25 cellular contexts compared by ENCODE assay signal in the genomic region with DNA sequence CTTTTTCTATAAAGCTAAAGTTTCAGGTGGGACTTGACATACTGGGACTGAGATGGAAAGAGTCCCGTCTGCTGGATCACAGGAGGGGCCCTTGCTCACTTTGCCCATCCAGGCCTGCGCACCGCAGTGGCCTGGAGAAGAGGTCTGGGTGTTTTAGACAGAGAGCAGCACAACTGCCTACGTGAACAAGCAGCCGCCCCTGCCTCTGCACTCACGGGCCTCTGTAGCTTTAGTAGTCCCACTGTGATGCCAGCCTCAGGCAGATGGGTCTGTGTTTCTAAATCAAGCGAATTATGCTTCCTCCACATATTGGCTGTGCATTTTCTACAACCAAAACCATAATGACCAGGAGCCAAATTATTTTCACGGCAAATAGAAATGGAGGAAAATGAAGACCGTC.
"Had no signal": no experiment of that assay in that cellular context is flagged by ENCODE, and none has a peak within 500 bp of the region (broad histone marks: within the 10 kb centered on the region; RNA-seq: fewer than 3 reads in every experiment).

No MANE protein-coding gene starts in this region.

- H3K27me3 ChIP-seq: colonic mucosa, esophagus muscularis mucosa, esophagus squamous epithelium, foreskin keratinocyte, gastrocnemius medialis, gastroesophageal sphincter, heart right ventricle had no signal

- H3K27ac Mint-ChIP-seq: dendritic cell treated with granulocyte-macrophage colony-stimulating factor and Interleukin-4, amounts not matched to agents 40 ng/mL and 50 ng/mL, for 4 days; effector memory CD8-positive, alpha-beta T cell; endodermal cell had no signal

- H3K4me1 ChIP-seq: colonic mucosa, gastrocnemius medialis had no signal

- H3K36me3 ChIP-seq: colonic mucosa, esophagus muscularis mucosa, esophagus squamous epithelium, gastrocnemius medialis, gastroesophageal sphincter, heart left ventricle, heart right ventricle had no signal

- DNase-seq: colonic mucosa; cortex of kidney; dermis blood vessel endothelial cell; dorsolateral prefrontal cortex; effector CD4-positive, alpha-beta T cell; effector CD8-positive, alpha-beta T cell; effector memory CD4-positive, alpha-beta T cell; effector memory CD8-positive, alpha-beta T cell; endodermal cell; erythroblast; esophagus squamous epithelium; foreskin fibroblast; foreskin keratinocyte; foreskin melanocyte; gastrocnemius medialis; glutamatergic neuron; head of caudate nucleus; heart left ventricle; heart right ventricle had no signal

- H3K9me3 Mint-ChIP-seq: dendritic cell treated with granulocyte-macrophage colony-stimulating factor and Interleukin-4, amounts not matched to agents 40 ng/mL and 50 ng/mL, for 4 days; endodermal cell had no signal

- ATAC-seq: effector memory CD8-positive, alpha-beta T cell; esophagus mucosa; foreskin keratinocyte; gastrocnemius medialis; gastroesophageal sphincter; heart left ventricle; heart right ventricle had no signal

- H3K4me3 Mint-ChIP-seq: dendritic cell treated with granulocyte-macrophage colony-stimulating factor and Interleukin-4, amounts not matched to agents 40 ng/mL and 50 ng/mL, for 4 days; effector memory CD8-positive, alpha-beta T cell; endodermal cell had no signal

- H3K9me3 ChIP-seq: colonic mucosa, esophagus muscularis mucosa, esophagus squamous epithelium, gastrocnemius medialis, gastroesophageal sphincter, heart left ventricle, heart right ventricle had no signal

- H3K27ac ChIP-seq: colonic mucosa, coronary artery, dorsolateral prefrontal cortex, epithelial cell of prostate, esophagus muscularis mucosa, esophagus squamous epithelium, foreskin keratinocyte, gastrocnemius medialis, gastroesophageal sphincter, heart left ventricle, heart right ventricle had no signal

- H3K4me3 ChIP-seq: colonic mucosa, coronary artery, dorsolateral prefrontal cortex, esophagus muscularis mucosa, esophagus squamous epithelium, gastrocnemius medialis, gastroesophageal sphincter, heart left ventricle, heart right ventricle had no signal
